Comparison of ENCODE assay signal across 21 cellular contexts in the genomic region with DNA sequence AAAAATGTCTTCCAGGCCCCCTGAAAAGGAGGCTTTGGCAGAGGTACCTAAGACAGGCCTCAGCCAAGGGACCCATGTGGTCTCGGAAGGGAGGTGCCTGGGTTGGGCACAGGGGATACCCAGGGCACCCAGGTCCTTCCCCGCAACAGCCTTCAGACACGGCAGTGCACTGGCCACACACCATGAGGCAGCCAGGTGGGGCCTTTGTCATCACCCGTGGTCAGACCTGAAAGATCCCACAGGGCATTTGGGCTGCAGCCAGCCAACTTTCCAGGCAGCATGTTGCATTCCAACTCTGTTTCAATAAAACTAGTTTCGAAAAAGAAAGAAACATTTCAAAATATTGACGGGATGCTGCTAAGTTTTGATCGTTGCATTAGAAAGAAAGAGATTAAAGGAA.
"Had no signal": no experiment of that assay in that cellular context is flagged by ENCODE, and none has a peak within 500 bp of the region (broad histone marks: within the 10 kb centered on the region; RNA-seq: fewer than 3 reads in every experiment).

No MANE protein-coding gene starts in this region.

- H2AFZ ChIP-seq: parathyroid adenoma had no signal

- H3K27ac Mint-ChIP-seq: endodermal cell, naive B cell, nephron had no signal

- H3K9me3 Mint-ChIP-seq: endodermal cell had no signal

- DNase-seq: effector CD4-positive, alpha-beta T cell; endodermal cell; foreskin melanocyte; heart left ventricle; hippocampal formation; left ventricle myocardium inferior; lower lobe of right lung; mesenchymal stem cell; midbrain; naive B cell; psoas muscle; retina; stimulated activated naive CD4-positive, alpha-beta T cell treated with Interleukin-2 at 50 U/mL for 16 hours; thyroid gland; uterus had no signal

- H3K27me3 ChIP-seq: thyroid gland, upper lobe of left lung, uterus had no signal

- H3K27ac ChIP-seq: coronary artery, heart left ventricle, left ventricle myocardium inferior, lower lobe of right lung, parathyroid adenoma, psoas muscle, suprapubic skin, thyroid gland, upper lobe of left lung, uterus had no signal

- H3K4me1 Mint-ChIP-seq: endodermal cell had no signal

- H3K9ac ChIP-seq: parathyroid adenoma had no signal

- H3K36me3 ChIP-seq: heart left ventricle, left ventricle myocardium inferior, lower lobe of right lung, suprapubic skin, thyroid gland, upper lobe of left lung, uterus had no signal

- H3K79me2 ChIP-seq: parathyroid adenoma had no signal

- H3K4me1 ChIP-seq: parathyroid adenoma, psoas muscle, uterus had no signal

- H3K4me3 Mint-ChIP-seq: endodermal cell, naive B cell, nephron had no signal

- H3K4me3 ChIP-seq: coronary artery, heart left ventricle, left ventricle myocardium inferior, lower lobe of right lung, psoas muscle, suprapubic skin, thyroid gland, upper lobe of left lung, uterus had no signal

- ATAC-seq: heart left ventricle, lower lobe of right lung, psoas muscle, sciatic nerve had no signal

- H3K9me3 ChIP-seq: heart left ventricle, left ventricle myocardium inferior, lower lobe of right lung, psoas muscle, suprapubic skin, thyroid gland, upper lobe of left lung, uterus had no signal
